1 cellular context compared by ENCODE assay signal in genomic region chr19:15641901-15642491, GRCh38.
TF ChIP-seq lines count a peak whose summit lies in the region.

No MANE protein-coding gene starts in this region.

TF ChIP-seq in A549, 52 proteins besides CTCF, POLR2A, EP300 and RAD21 (continued from another document):
- no peak for TF ChIP-seq PBX3 (IDR thresholded peaks at IDR 0.05)
